In the genomic region with DNA sequence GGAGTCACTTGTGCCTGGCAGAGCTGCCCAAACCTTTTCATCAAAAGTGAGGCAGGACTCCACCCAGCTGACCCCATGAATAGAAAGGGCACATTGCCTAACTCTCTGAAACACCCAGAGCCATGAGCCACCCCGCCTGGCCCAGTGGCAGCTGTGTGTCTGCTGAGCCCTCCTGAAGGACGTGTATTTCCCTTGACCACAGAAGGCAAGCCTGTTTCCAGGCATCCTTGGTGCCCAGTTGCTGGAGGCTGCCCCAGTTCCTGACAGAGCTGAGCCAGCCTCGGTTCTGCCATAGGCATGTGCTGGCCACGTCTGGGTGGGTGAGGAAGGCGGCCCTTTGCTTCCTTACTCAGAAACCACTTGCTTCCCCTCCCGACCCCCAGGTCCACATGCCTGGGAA, we compare ENCODE assay signal across 24 cellular contexts.
"Had no signal": no experiment of that assay in that cellular context is flagged by ENCODE, and none has a peak within 500 bp of the region (broad histone marks: within the 10 kb centered on the region; RNA-seq: fewer than 3 reads in every experiment).

No MANE protein-coding gene starts in this region.

- DNase-seq: Kasumi-1, MV-4-11, NCI-H1048, NCI-H1105, NCI-H1417, NCI-H1436 treated with DMSO at 0.1 percent for 48 hours, NCI-H1694, NCI-H187 treated with DMSO at 0.1 percent for 48 hours, NCI-H2029 treated with DMSO at 0.1 percent for 48 hours, NCI-H2171 treated with DMSO at 0.1 percent for 48 hours, NCI-H345, NCI-H446 treated with DMSO at 0.1 percent for 48 hours, NCI-H510A treated with DMSO at 0.1 percent for 48 hours, NCI-H526 treated with DMSO at 0.1 percent for 48 hours, NCI-H774, SHP77 treated with DMSO at 0.1 percent for 48 hours, SJCRH30, T-helper 1 cell had no signal

- H3K4me1 ChIP-seq: SJCRH30 had no signal

- H3K9ac ChIP-seq: KMS-11 had no signal

- H3K4me3 ChIP-seq: K562, SJCRH30 had no signal

- H3K27ac ChIP-seq: KMS-11, RWPE1, SJCRH30 had no signal

- FAIRE-seq: K562, RCC 7860 had no signal

- H3K4me1 Mint-ChIP-seq: IgD-negative memory B cell had no signal

- ATAC-seq: K562, SK-N-SH treated with all-trans-retinoic acid at 6 μM for 48 hours had no signal

- H3K9me3 ChIP-seq: SJCRH30 had no signal

- H3K27ac Mint-ChIP-seq: IgD-negative memory B cell had no signal

- H3K4me2 ChIP-seq: KMS-11 had no signal

- H3K36me3 ChIP-seq: SJCRH30 had no signal
